10 cellular contexts compared by ENCODE assay signal in genomic region chr7:40437498-40437897, GRCh38.
DNase-seq lines count a peak whose midpoint lies in the region; ATAC-seq and TF ChIP-seq lines count a peak whose summit lies in the region.
"Had no signal": no experiment of that assay in that cellular context is flagged by ENCODE, and none has a peak within 500 bp of the region (broad histone marks: within the 10 kb centered on the region; RNA-seq: fewer than 3 reads in every experiment).

No MANE protein-coding gene starts in this region.

- CTCF ChIA-PET in BJ (lab: Yijun Ruan, JAX), result interaction anchor here (1.2 kb wide), 1 partner anchor 12 kb away, joined by 4 read pairs; no protein-coding TSS in a partner anchor

- H3K9me3 ChIP-seq in adrenal gland (replicated peaks in 1 of 3), result no peaks in the 10 kb centered on the region

- POLR2A ChIA-PET in BJ (lab: Charles Lee), result no interaction called here

- H3K36me3 ChIP-seq in BJ (ENCODE audit: control insufficient read depth, insufficient read depth, low read length) (no peaks in the 10 kb centered on the region), adrenal gland (replicated peaks in 1 of 2) (no peaks in the 10 kb centered on the region)

- TF ChIP-seq POLR2A in adrenal gland (IDR thresholded peaks at IDR 0.05), result no peak

- H3K4me1 ChIP-seq in adrenal gland (replicated peaks in 1 of 2), result no peaks in the 10 kb centered on the region

- H3K4me3 ChIP-seq in BJ (ENCODE audit: low read depth, low read length) (no peak overlapping the region), epithelial cell of esophagus (ENCODE audit: low read length) (no peak overlapping the region), adrenal gland (no peak overlapping the region)

- no peak for ATAC-seq in HG02588 (IDR thresholded peaks at IDR 0.05; ENCODE audit: unreplicated experiment)

- H3K27me3 ChIP-seq in BJ (ENCODE audit: control insufficient read depth, insufficient read depth, low read length) (no peaks in the 10 kb centered on the region), adrenal gland (no peaks in the 10 kb centered on the region)

- H3K27ac ChIP-seq in adrenal gland, result no peak overlapping the region

- intact Hi-C loops in adrenal gland (cut with DNase I), result no loop called here

- DNase-seq in BJ (ENCODE audit: low read depth) (peak; percentile 98), NCI-H226 (peak; percentile 97), epithelial cell of esophagus (ENCODE audit: low read depth) (peak; percentile 90), non-pigmented ciliary epithelial cell (ENCODE audit: low read depth) (peak; percentile 97), mesenteric fat pad (ENCODE audit: low spot score) (no peak), adrenal gland (no peak), midbrain (lab: John Stamatoyannopoulos, UW) (no peak)
- DNase-seq: activated effector memory CD4-positive, alpha-beta T cell treated with Interleukin-2 at 50 U/mL for 16 hours; T1000 had no signal

- WGBS in adrenal gland, 4 donors, result 42 to 94% (median 71%) methylated on average over 1 of the region's 1 CpG

- TF ChIP-seq CTCF in BJ (IDR thresholded peaks at IDR 0.05; ENCODE audit: insufficient read depth, low read depth, low read length), result no peak
- no peak for TF ChIP-seq CTCF in epithelial cell of esophagus (IDR thresholded peaks at IDR 0.05; ENCODE audit: insufficient read depth, low read depth, low read length, missing control alignments)
- no peak for TF ChIP-seq CTCF in adrenal gland (IDR thresholded peaks at IDR 0.05)

Comparison
In these comparisons a context has a peak if more than half of its experiments do, and no peak if none do; other contexts are left out.
1. DNase-seq: peak in BJ (single experiment), NCI-H226 (single experiment), epithelial cell of esophagus (single experiment) and non-pigmented ciliary epithelial cell (single experiment); none in mesenteric fat pad (single experiment), adrenal gland (0 of 7) and midbrain (single experiment).